Comparison of ENCODE assay signal across 9 cellular contexts in genomic region chr1:169925505-169926482, GRCh38. TPM values are rescaled to one million over a fixed set of nuclear protein-coding genes. Genes with fewer than 3 reads are reported as not detected.
DNase-seq lines count a peak whose midpoint lies in the region; ATAC-seq and TF ChIP-seq lines count a peak whose summit lies in the region.
"Had no signal": no experiment of that assay in that cellular context is flagged by ENCODE, and none has a peak within 500 bp of the region (broad histone marks: within the 10 kb centered on the region; RNA-seq: fewer than 3 reads in every experiment).

No MANE protein-coding gene starts in this region.

- ATAC-seq in GM18517 (IDR thresholded peaks at IDR 0.05; ENCODE audit: unreplicated experiment) (peak; percentile 64), GM21526 (IDR thresholded peaks at IDR 0.05; ENCODE audit: low FRiP score, unreplicated experiment) (peak; percentile 65), left lung (peak; percentile 90), HG03039 (IDR thresholded peaks at IDR 0.05; ENCODE audit: unreplicated experiment) (no peak)

- H3K4me3 ChIP-seq in left lung, result no peak overlapping the region
- H3K4me3 ChIP-seq: SJSA1 had no signal

- intact Hi-C loops in left lung (cut with DNase I), result no loop called here

- in situ Hi-C loops in KBM-7 (cut with MboI; ENCODE audit: low pct_unique_long_range_greater_than_20kb, low sequenced_read_pairs), result no loop called here
- in situ Hi-C loops in ACHN (cut with HindIII; ENCODE audit: low pct_ligation_motif_present, low pct_unique_long_range_greater_than_20kb, low sequenced_read_pairs), result no loop called here

- H3K9me3 ChIP-seq in left lung, result no peaks in the 10 kb centered on the region
- H3K9me3 ChIP-seq: SJSA1 had no signal

- DNase-seq in KBM-7, result peak; percentile 11
- DNase-seq in left lung, result no peak
- no peak for DNase-seq in ACHN
- DNase-seq in SW 1271 (lab: John Stamatoyannopoulos, UW), result no peak
- DNase-seq: activated gamma-delta T cell treated with Interleukin-2 at 50 U/mL for 16 hours had no signal

- H3K27me3 ChIP-seq in left lung, result no peaks in the 10 kb centered on the region
- H3K27me3 ChIP-seq: SJSA1 had no signal

- no peaks in the 10 kb centered on the region for H3K36me3 ChIP-seq in left lung
- H3K36me3 ChIP-seq: SJSA1 had no signal

- no peaks in the 10 kb centered on the region for H3K4me1 ChIP-seq in left lung
- H3K4me1 ChIP-seq: SJSA1 had no signal

- H3K27ac ChIP-seq in left lung, result peak overlapping the region in 1 of 2 donors; percentile 8
- H3K27ac ChIP-seq: SJSA1 had no signal

- TF ChIP-seq CTCF in left lung (IDR thresholded peaks at IDR 0.05), result no peak

RNA-seq across cellular contexts. Expression of gene SCYL3, which starts 32.1 kb away (rescaled TPM):
- 10 to 100 TPM in 1 of 2 donors, 1 to 10 TPM in 1; 9.5 to 10.8 TPM for total RNA-seq in left lung
